In the genomic region with DNA sequence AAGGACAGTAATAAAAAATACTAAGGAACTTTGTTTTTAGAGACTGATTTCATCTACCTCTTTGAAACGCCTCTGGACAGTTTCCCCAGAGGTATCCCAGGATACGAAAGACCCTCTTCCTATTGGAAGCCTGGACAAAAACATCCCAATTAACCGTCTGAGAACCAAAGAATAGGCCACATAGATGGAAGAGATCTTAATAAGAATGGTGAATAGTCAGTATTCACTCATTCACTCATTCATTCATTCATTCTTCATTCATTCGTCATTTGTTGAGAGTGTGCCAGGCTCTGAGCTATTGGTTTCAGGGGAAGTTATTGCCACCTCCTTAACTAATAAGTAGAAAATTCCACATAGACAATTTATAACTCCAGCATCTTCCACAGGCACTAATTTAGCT, we compare ENCODE assay signal across 1 cellular context.
TF ChIP-seq lines count a peak whose summit lies in the region.

No MANE protein-coding gene starts in this region.

TF ChIP-seq in GM12878, 131 proteins besides CTCF, POLR2A, EP300 and RAD21 (continued from another document):
- peak; percentile 57; the same call in 1 of the 2 replicates for TF ChIP-seq ZNF24 (IDR thresholded peaks at IDR 0.05)
